In the genomic region with DNA sequence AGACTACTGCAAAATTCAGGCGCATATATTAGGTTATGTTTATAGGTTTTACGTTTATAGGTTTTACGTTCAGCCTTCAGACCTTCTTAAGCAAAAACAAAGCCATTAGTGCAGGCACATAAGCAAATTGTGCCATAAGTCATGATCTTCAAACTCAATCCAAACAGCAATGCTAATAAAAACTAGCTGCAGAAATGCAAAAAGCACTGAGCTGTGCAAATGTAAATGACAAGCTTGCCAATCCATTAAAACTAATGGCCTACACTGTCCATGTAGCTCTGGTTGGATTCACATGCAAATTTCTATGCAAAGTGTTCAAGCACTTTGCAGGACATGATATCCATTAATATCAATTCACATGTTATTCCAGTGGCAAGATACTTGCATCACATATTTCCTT, we compare ENCODE assay signal across 24 cellular contexts. TPM values are rescaled to one million over a fixed set of nuclear protein-coding genes. Genes with fewer than 3 reads are reported as not detected.
DNase-seq lines count a peak whose midpoint lies in the region; ATAC-seq and TF ChIP-seq lines count a peak whose summit lies in the region.
"Had no signal": no experiment of that assay in that cellular context is flagged by ENCODE, and none has a peak within 500 bp of the region (broad histone marks: within the 10 kb centered on the region; RNA-seq: fewer than 3 reads in every experiment).

No MANE protein-coding gene starts in this region.

- H3K27me3 Mint-ChIP-seq in H9 (ENCODE audit: low read depth): no peaks in the 10 kb centered on the region
- H3K27me3 Mint-ChIP-seq in CD4-positive, alpha-beta T cell: no peaks in the 10 kb centered on the region
- H3K27me3 Mint-ChIP-seq: CD4-positive, alpha-beta memory T cell; stimulated activated naive CD8-positive, alpha-beta T cell treated with anti-CD3 and anti-CD28 coated beads, Interleukin-15, amount 100 ng/mL, for 72 hours; T-helper 17 cell had no signal

- H2BK15ac ChIP-seq in H9 (ENCODE audit: low read depth, low read length): no peak overlapping the region
- no peak overlapping the region for H2BK15ac ChIP-seq in mesendoderm (replicated peaks; ENCODE audit: low read depth)

- peak overlapping the region in 2 of 3 experiments; percentile 65 to 91; a peak in 3 of 7 replicates for H3K27ac Mint-ChIP-seq in H9
- H3K27ac Mint-ChIP-seq in CD4-positive, alpha-beta T cell: no peak overlapping the region
- H3K27ac Mint-ChIP-seq: CD4-positive, alpha-beta memory T cell; stimulated activated naive CD8-positive, alpha-beta T cell treated with anti-CD3 and anti-CD28 coated beads, Interleukin-15, amount 100 ng/mL, for 72 hours; T-helper 17 cell had no signal

- TF ChIP-seq POLR2A in stomach (IDR thresholded peaks at IDR 0.05): no peak

- H2BK20ac ChIP-seq in H9 (ENCODE audit: low read depth, low read length, poor library complexity, severe bottlenecking): no peak overlapping the region

- H3K14ac ChIP-seq in H9 (ENCODE audit: insufficient read depth, low read length): no peak overlapping the region

- peaks cover 33 to 84% (median 79%) of the 10 kb centered on the region in 3 experiments; a peak in 6 of 7 replicates for H3K36me3 Mint-ChIP-seq in H9 (ENCODE audit: insufficient read depth in 1 of 3, low read depth in 3 of 3)
- peaks cover 91% of the 10 kb centered on the region for H3K36me3 Mint-ChIP-seq in CD4-positive, alpha-beta T cell (ENCODE audit: low read depth)

- H3K79me2 ChIP-seq in H9 (ENCODE audit: insufficient read depth, low read length) (no peaks in the 10 kb centered on the region), mesendoderm (ENCODE audit: control insufficient read depth, insufficient read depth, low read length) (no peaks in the 10 kb centered on the region)

- H2BK5ac ChIP-seq in H9 (ENCODE audit: insufficient read length, low read length) (no peak overlapping the region), mesendoderm (ENCODE audit: low read length) (no peak overlapping the region)

- H3K9me3 ChIP-seq in H9 (ENCODE audit: control insufficient read depth, low read depth, low read length) (no peaks in the 10 kb centered on the region), stomach (no peaks in the 10 kb centered on the region)
- H3K9me3 ChIP-seq in CD4-positive, alpha-beta T cell (ENCODE audit: control insufficient read depth, low read length): no peaks in the 10 kb centered on the region
- H3K9me3 ChIP-seq: colonic mucosa, gastrocnemius medialis, SK-N-SH, transverse colon had no signal

- H3K56ac ChIP-seq in H9 (ENCODE audit: insufficient read length, low read depth, low read length): no peak overlapping the region
- H3K56ac ChIP-seq in mesendoderm (ENCODE audit: low read length): no peak overlapping the region

- peaks cover 30 to 43% of the 10 kb centered on the region in 2 experiments for H3K4me1 Mint-ChIP-seq in H9
- H3K4me1 Mint-ChIP-seq in CD4-positive, alpha-beta T cell (ENCODE audit: low read depth): no peaks in the 10 kb centered on the region
- H3K4me1 Mint-ChIP-seq: neural crest cell; stimulated activated naive CD8-positive, alpha-beta T cell treated with anti-CD3 and anti-CD28 coated beads, Interleukin-15, amount 100 ng/mL, for 72 hours had no signal

- H3K27me3 ChIP-seq in H9 (ENCODE audit: insufficient read depth, low read length) (no peaks in the 10 kb centered on the region), mesendoderm (ENCODE audit: insufficient read depth, low read length, poor library complexity) (no peaks in the 10 kb centered on the region), stomach (no peaks in the 10 kb centered on the region)
- no peaks in the 10 kb centered on the region for H3K27me3 ChIP-seq in CD4-positive, alpha-beta T cell (ENCODE audit: control insufficient read depth, insufficient read depth, low read length)
- H3K27me3 ChIP-seq: colonic mucosa, gastrocnemius medialis, transverse colon had no signal

- intact Hi-C loops in stomach (cut with DNase I; ENCODE audit: low total_unique reads): no loop called here
- intact Hi-C loops in CD4-positive, alpha-beta T cell (cut with DNase I, micrococcal nuclease): no loop called here

- H3K4me3 ChIP-seq in mesendoderm (ENCODE audit: low read length) (no peak overlapping the region), stomach (no peak overlapping the region)
- H3K4me3 ChIP-seq: colonic mucosa, gastrocnemius medialis, transverse colon had no signal

- H3K36me3 ChIP-seq in mesendoderm (ENCODE audit: control insufficient read depth, insufficient read depth, low read length): peaks cover 4% of the 10 kb centered on the region
- H3K36me3 ChIP-seq in stomach: peaks cover 30 to 96% (median 84%) of the 10 kb centered on the region in 4 donors
- H3K36me3 ChIP-seq: colonic mucosa had no signal

- no peak overlapping the region for H3K18ac ChIP-seq in H9 (ENCODE audit: insufficient read length, low read depth, low read length)
- H3K18ac ChIP-seq in mesendoderm (ENCODE audit: low read length): no peak overlapping the region

- H3K79me1 ChIP-seq in H9 (ENCODE audit: insufficient read depth, low read depth, low read length, poor library complexity, severe bottlenecking) (no peaks in the 10 kb centered on the region), mesendoderm (ENCODE audit: low read length) (no peaks in the 10 kb centered on the region)

- CTCF ChIA-PET in CD4-positive, alpha-beta T cell (lab: Charles Lee): interaction anchor here (0.9 kb wide), 1 partner anchor 9 kb away, joined by 3 read pairs; no protein-coding TSS in a partner anchor

- peaks cover 5% of the 10 kb centered on the region for H3K4me1 ChIP-seq in H9 (ENCODE audit: insufficient read depth, low read length)
- no peaks in the 10 kb centered on the region for H3K4me1 ChIP-seq in mesendoderm (ENCODE audit: control insufficient read depth, low read depth, low read length)
- no peaks in the 10 kb centered on the region for H3K4me1 ChIP-seq in stomach
- H3K4me1 ChIP-seq: colonic mucosa, gastrocnemius medialis, transverse colon had no signal

- H3T11ph ChIP-seq in H9 (ENCODE audit: low read length): no peak overlapping the region

- H2BK120ac ChIP-seq in H9 (ENCODE audit: low read depth, low read length, poor library complexity, severe bottlenecking): no peak overlapping the region
- H2BK120ac ChIP-seq in mesendoderm (ENCODE audit: low read depth, low read length): no peak overlapping the region

- H3K4ac ChIP-seq in H9 (ENCODE audit: low read depth, low read length) (no peak overlapping the region), mesendoderm (ENCODE audit: low read depth, low read length) (no peak overlapping the region)

- POLR2A ChIA-PET in CD4-positive, alpha-beta T cell (lab: Charles Lee): no interaction called here

- TF ChIP-seq CTCF in H9 (conservative IDR thresholded peaks at IDR 0.05) (no peak), VCaP (conservative IDR thresholded peaks at IDR 0.05) (no peak), stomach (IDR thresholded peaks at IDR 0.05) (no peak)
- TF ChIP-seq CTCF in CD4-positive, alpha-beta T cell (IDR thresholded peaks at IDR 0.05): no peak

- H4K8ac ChIP-seq in H9 (replicated peaks; ENCODE audit: insufficient read length, low read depth, low read length): no peak overlapping the region
- no peak overlapping the region for H4K8ac ChIP-seq in mesendoderm (ENCODE audit: low read depth, low read length)

- no peaks in the 10 kb centered on the region for H4K20me1 ChIP-seq in H9 (ENCODE audit: control insufficient read depth, insufficient read depth, insufficient read length)

- H3K23ac ChIP-seq in H9 (ENCODE audit: insufficient read length, low read depth, low read length) (no peak overlapping the region), mesendoderm (ENCODE audit: low read length) (no peak overlapping the region)

- DNase-seq in H9 (no peak), NCI-H1048 (lab: John Stamatoyannopoulos, UW) (peak; percentile 60), mesendoderm (no peak), dermis blood vessel endothelial cell (no peak), stomach (no peak)
- no peak for DNase-seq in CD4-positive, alpha-beta T cell
- DNase-seq: activated CD4-positive, alpha-beta T cell treated with anti-CD3 and anti-CD28 coated beads for 4 hours; activated naive CD4-positive, alpha-beta T cell treated with Interleukin-2 at 50 U/mL for 16 hours; activated T-cell treated with anti-CD3 and anti-CD28 coated beads, Interleukin-2, amount 50 U/mL, for 48 hours; CD4-positive, alpha-beta memory T cell; colonic mucosa; DMS 273 treated with DMSO at 0.1 percent for 48 hours; gastrocnemius medialis; Kasumi-1; NCI-H2107; NCI-H510A; posterior cingulate gyrus; SK-N-SH; stimulated activated CD4-positive, alpha-beta T cell treated with anti-CD3 and anti-CD28 coated beads, Interleukin-15, amount 100 ng/mL, for 24 hours; stimulated activated naive CD8-positive, alpha-beta T cell treated with anti-CD3 and anti-CD28 coated beads, Interleukin-15, amount 100 ng/mL, for 72 hours; T-helper 17 cell; transverse colon had no signal

- TF ChIP-seq EP300 in stomach (IDR thresholded peaks at IDR 0.05): no peak

- no CpG with 5 or more reads among the region's 3 CpGs for WGBS in H9 (ENCODE audit: extremely low coverage, insufficient read length, low lambda C conversion rate)
- WGBS in mesendoderm (ENCODE audit: extremely low coverage, insufficient coverage, low lambda C conversion rate): 100% methylated on average over 2 of the region's 3 CpGs
- 81 to 91% (median 86%) methylated on average over 3 of the region's 3 CpGs for WGBS in stomach, 5 donors

- no peaks in the 10 kb centered on the region for H3K23me2 ChIP-seq in H9 (ENCODE audit: insufficient read length, low read depth, low read length, poor library complexity, severe bottlenecking)

- H4K5ac ChIP-seq in H9 (ENCODE audit: insufficient read length, low read depth, low read length) (no peak overlapping the region), mesendoderm (ENCODE audit: low read length) (no peak overlapping the region)

- no peaks in the 10 kb centered on the region for H3K9me3 Mint-ChIP-seq in H9
- H3K9me3 Mint-ChIP-seq in CD4-positive, alpha-beta T cell: no peaks in the 10 kb centered on the region
- H3K9me3 Mint-ChIP-seq: CD4-positive, alpha-beta memory T cell; neural crest cell; stimulated activated naive CD8-positive, alpha-beta T cell treated with anti-CD3 and anti-CD28 coated beads, Interleukin-15, amount 100 ng/mL, for 72 hours had no signal

- peak overlapping the region; percentile 58 for H3K4me2 ChIP-seq in H9 (ENCODE audit: insufficient read depth, insufficient read length, low read length)
- no peak overlapping the region for H3K4me2 ChIP-seq in mesendoderm (ENCODE audit: low read length)
- H3K4me2 ChIP-seq: SK-N-SH had no signal

- no peak overlapping the region for H3K9ac ChIP-seq in H9 (ENCODE audit: extremely low read depth, insufficient read length, low read length)
- no peak overlapping the region for H3K9ac ChIP-seq in mesendoderm (ENCODE audit: low read length)
- H3K9ac ChIP-seq: SK-N-SH had no signal

- no peak overlapping the region for H2BK12ac ChIP-seq in H9 (ENCODE audit: insufficient read length, low read depth, low read length)

- ATAC-seq in CD4-positive, alpha-beta T cell (ENCODE audit: poor library complexity): no peak
- ATAC-seq: gastrocnemius medialis; stimulated activated naive CD8-positive, alpha-beta T cell treated with anti-CD3 and anti-CD28 coated beads, Interleukin-15, amount 100 ng/mL, for 72 hours; T-helper 17 cell had no signal

- H2AK5ac ChIP-seq in H9 (ENCODE audit: insufficient read length, low read length) (no peak overlapping the region), mesendoderm (ENCODE audit: low read length) (no peak overlapping the region)

- H3K27ac ChIP-seq in H9 (ENCODE audit: insufficient read length, low read depth, low read length): peak overlapping the region; percentile 47
- peak overlapping the region; percentile 71 for H3K27ac ChIP-seq in VCaP
- H3K27ac ChIP-seq in mesendoderm (ENCODE audit: low read depth, low read length): peak overlapping the region; percentile 16
- no peak overlapping the region for H3K27ac ChIP-seq in stomach
- H3K27ac ChIP-seq in CD4-positive, alpha-beta T cell (ENCODE audit: low read depth, low read length): no peak overlapping the region
- H3K27ac ChIP-seq: colonic mucosa, gastrocnemius medialis, transverse colon had no signal

- H2AFZ ChIP-seq in H9 (ENCODE audit: low read length): no peak overlapping the region

- H3K4me3 Mint-ChIP-seq in H9: no peak overlapping the region; a peak in 1 of 5 replicates
- no peak overlapping the region for H3K4me3 Mint-ChIP-seq in CD4-positive, alpha-beta T cell
- H3K4me3 Mint-ChIP-seq: CD4-positive, alpha-beta memory T cell; neural crest cell; stimulated activated naive CD8-positive, alpha-beta T cell treated with anti-CD3 and anti-CD28 coated beads, Interleukin-15, amount 100 ng/mL, for 72 hours; T-helper 17 cell had no signal

- no peak overlapping the region for H4K91ac ChIP-seq in H9 (ENCODE audit: insufficient read length, low read depth, low read length)

RNA-seq across cellular contexts. Expression of a gene that starts 50.9 kb away (rescaled TPM):
- total RNA-seq in H9 (2021) (182 and 183 TPM in 2 replicates), dermis blood vessel endothelial cell (58.0 and 108 TPM in 2 replicates), stomach (100 to 1,000 TPM in 1 of 5 donors, 10 to 100 TPM in 4; 18.1 to 124 (median 67.9) TPM)
- 87.5 TPM for polyA plus RNA-seq in mesendoderm (2013, experiment 1 of 2)
- 86.2 TPM for polyA plus RNA-seq in mesendoderm (2013, experiment 2 of 2)
- polyA plus RNA-seq in stomach: 10 to 100 TPM; 12.6 to 26.7 (median 21.5) TPM
- total RNA-seq in CD4-positive, alpha-beta T cell: 10 to 100 TPM; 55.2 to 55.4 TPM

Comparison
In these comparisons a context has a peak if more than half of its experiments do, and no peak if none do; other contexts are left out.
1. H3K27ac ChIP-seq: peak in H9 (single experiment), VCaP (single experiment) and mesendoderm (single experiment); none in stomach (0 of 5) and CD4-positive, alpha-beta T cell (single experiment).